Comparison of ENCODE assay signal across 10 cellular contexts in genomic region chr4:139858436-139859225, GRCh38.
DNase-seq lines count a peak whose midpoint lies in the region; ATAC-seq, FAIRE-seq and TF ChIP-seq lines count a peak whose summit lies in the region.
"Had no signal": no experiment of that assay in that cellular context is flagged by ENCODE, and none has a peak within 500 bp of the region (broad histone marks: within the 10 kb centered on the region; RNA-seq: fewer than 3 reads in every experiment).

No MANE protein-coding gene starts in this region.

- no peak overlapping the region for H3K27ac ChIP-seq in esophagus muscularis mucosa (replicated peaks in 1 of 4)

- no peak for TF ChIP-seq EP300 in esophagus muscularis mucosa (IDR thresholded peaks at IDR 0.05)

- no peak for TF ChIP-seq CTCF in esophagus muscularis mucosa (IDR thresholded peaks at IDR 0.05)
- TF ChIP-seq CTCF in osteocyte (IDR thresholded peaks at IDR 0.05), result no peak

- WGBS in esophagus muscularis mucosa, result 95% methylated on average over 8 of the region's 8 CpGs

- no peak overlapping the region for H3K4me3 Mint-ChIP-seq in osteocyte (ENCODE audit: unreplicated experiment)
- H3K4me3 Mint-ChIP-seq: effector memory CD8-positive, alpha-beta T cell had no signal

- no peaks in the 10 kb centered on the region for H3K4me1 Mint-ChIP-seq in osteocyte (ENCODE audit: unreplicated experiment)

- intact Hi-C loops in esophagus muscularis mucosa (cut with DNase I), result no loop called here
- intact Hi-C loops in left colon (cut with DNase I, micrococcal nuclease), result no loop called here

- H3K27me3 ChIP-seq in esophagus muscularis mucosa, result no peaks in the 10 kb centered on the region

- no peak for TF ChIP-seq POLR2A in esophagus muscularis mucosa (IDR thresholded peaks at IDR 0.05; ENCODE audit: low read depth)

- H3K36me3 ChIP-seq in esophagus muscularis mucosa, result no peaks in the 10 kb centered on the region

- H3K27ac Mint-ChIP-seq in osteocyte (ENCODE audit: unreplicated experiment), result no peak overlapping the region
- H3K27ac Mint-ChIP-seq: effector memory CD8-positive, alpha-beta T cell had no signal

- H3K4me1 ChIP-seq in esophagus muscularis mucosa, result peaks cover 0 to 20% (median 16%) of the 10 kb centered on the region in 4 donors

- H3K9me3 ChIP-seq in esophagus muscularis mucosa, result no peaks in the 10 kb centered on the region

- DNase-seq in GM18507 (ENCODE audit: extremely low spot score, insufficient read length, low read depth) (peak; percentile 22), esophagus muscularis mucosa (ENCODE audit: extremely low spot score) (peak; percentile 21), NCI-H1694 (lab: John Stamatoyannopoulos, UW) (no peak), left colon (no peak), osteocyte (ENCODE audit: extremely low spot score, unreplicated experiment) (no peak)
- no peak for DNase-seq in activated effector memory CD4-positive, alpha-beta T cell treated with Interleukin-2 at 50 U/mL for 16 hours
- DNase-seq: effector memory CD8-positive, alpha-beta T cell had no signal

- no peak overlapping the region for H3K4me3 ChIP-seq in esophagus muscularis mucosa

- peaks cover 2% of the 10 kb centered on the region for H3K36me3 Mint-ChIP-seq in osteocyte (ENCODE audit: unreplicated experiment)

- peak; percentile 69 for FAIRE-seq in GM18507 (lab: Jason Lieb, UNC)

- ATAC-seq in GM19455 (IDR thresholded peaks at IDR 0.05; ENCODE audit: unreplicated experiment), result peak; percentile 92
- peak; percentile 99 for ATAC-seq in HG03064 (IDR thresholded peaks at IDR 0.05; ENCODE audit: low read depth, unreplicated experiment)
- ATAC-seq in left colon, result no peak
- ATAC-seq: effector memory CD8-positive, alpha-beta T cell; left lobe of liver had no signal

- no peaks in the 10 kb centered on the region for H3K27me3 Mint-ChIP-seq in osteocyte (ENCODE audit: unreplicated experiment)

- no peaks in the 10 kb centered on the region for H3K9me3 Mint-ChIP-seq in osteocyte (ENCODE audit: unreplicated experiment)
- H3K9me3 Mint-ChIP-seq: effector memory CD8-positive, alpha-beta T cell had no signal

Comparison
In these comparisons a context has a peak if more than half of its experiments do, and no peak if none do; other contexts are left out.
1. DNase-seq: peak in GM18507 (single experiment) and esophagus muscularis mucosa (single experiment); none in NCI-H1694 (single experiment), left colon (0 of 2), activated effector memory CD4-positive, alpha-beta T cell treated with Interleukin-2 at 50 U/mL for 16 hours (single experiment) and osteocyte (single experiment).